Comparison of ENCODE assay signal across 31 cellular contexts in genomic region chr1:156263288-156263655, GRCh38. TPM values are rescaled to one million over a fixed set of nuclear protein-coding genes. Genes with fewer than 3 reads are reported as not detected.
DNase-seq lines count a peak whose midpoint lies in the region; ATAC-seq and TF ChIP-seq lines count a peak whose summit lies in the region.
"Had no signal": no experiment of that assay in that cellular context is flagged by ENCODE, and none has a peak within 500 bp of the region (broad histone marks: within the 10 kb centered on the region; RNA-seq: fewer than 3 reads in every experiment).

No MANE protein-coding gene starts in this region.

- H3K36me3 Mint-ChIP-seq in CD4-positive, CD25-positive, alpha-beta regulatory T cell, result peaks cover 65% of the 10 kb centered on the region
- H3K36me3 Mint-ChIP-seq in chondrocyte (ENCODE audit: low read depth), result peaks cover 66% of the 10 kb centered on the region
- H3K36me3 Mint-ChIP-seq in nephron progenitor cell (ENCODE audit: low read depth), result peaks cover 86% of the 10 kb centered on the region
- peaks cover 18 to 88% (median 32%) of the 10 kb centered on the region in 3 donors for H3K36me3 Mint-ChIP-seq in CD8-positive, alpha-beta memory T cell

- H3K27ac Mint-ChIP-seq in CD4-positive, CD25-positive, alpha-beta regulatory T cell, result peak overlapping the region in 2 of 3 donors; percentile 7 to 11
- no peak overlapping the region for H3K27ac Mint-ChIP-seq in chondrocyte (ENCODE audit: unreplicated experiment)
- H3K27ac Mint-ChIP-seq in nephron progenitor cell, result peak overlapping the region; percentile 17
- peak overlapping the region in 2 of 8 donors; percentile 12 to 24 for H3K27ac Mint-ChIP-seq in CD8-positive, alpha-beta memory T cell
- H3K27ac Mint-ChIP-seq: B cell; effector memory CD8-positive, alpha-beta T cell; nephron had no signal

- H3K4me3 Mint-ChIP-seq in CD4-positive, CD25-positive, alpha-beta regulatory T cell, result no peak overlapping the region
- H3K4me3 Mint-ChIP-seq in chondrocyte (ENCODE audit: unreplicated experiment), result no peak overlapping the region
- no peak overlapping the region for H3K4me3 Mint-ChIP-seq in nephron progenitor cell
- no peak overlapping the region for H3K4me3 Mint-ChIP-seq in CD8-positive, alpha-beta memory T cell
- H3K4me3 Mint-ChIP-seq: activated CD4-positive, alpha-beta memory T cell treated with anti-CD3 and anti-CD28 coated beads for 36 hours; B cell; effector memory CD8-positive, alpha-beta T cell; nephron had no signal

- 93% methylated on average over 3 of the region's 9 CpGs for WGBS in right lobe of liver (ENCODE audit: insufficient coverage, low coverage, low lambda C conversion rate, missing lambda C conversion rate)

- no TSS peak for BruUV-seq in Panc1 (replicated peaks; lab: Mats Ljungman, UMichigan)

- POLR2A ChIA-PET in Panc1 (lab: Charles Lee), result no interaction called here
- POLR2A ChIA-PET in CD8-positive, alpha-beta memory T cell (lab: Charles Lee), result no interaction called here

- no peaks in the 10 kb centered on the region for H3K9me3 ChIP-seq in CD4-positive, CD25-positive, alpha-beta regulatory T cell (ENCODE audit: control insufficient read depth in 2 of 2, low read length in 2 of 2)
- no peaks in the 10 kb centered on the region for H3K9me3 ChIP-seq in Panc1 (ENCODE audit: control insufficient read depth, insufficient read depth, low read depth, low read length)
- no peaks in the 10 kb centered on the region for H3K9me3 ChIP-seq in CD8-positive, alpha-beta memory T cell (ENCODE audit: low read length)
- H3K9me3 ChIP-seq in right lobe of liver, result no peaks in the 10 kb centered on the region
- H3K9me3 ChIP-seq: heart right ventricle, thyroid gland had no signal

- H3K4me3 ChIP-seq in CD4-positive, CD25-positive, alpha-beta regulatory T cell (ENCODE audit: low read depth, low read length), result no peak overlapping the region
- H3K4me3 ChIP-seq in Panc1 (ENCODE audit: low read depth in 2 of 2, low read length in 2 of 2), result no peak overlapping the region
- H3K4me3 ChIP-seq in CD8-positive, alpha-beta memory T cell (ENCODE audit: low read length), result no peak overlapping the region
- no peak overlapping the region for H3K4me3 ChIP-seq in right lobe of liver
- H3K4me3 ChIP-seq: coronary artery, heart right ventricle, lung, thyroid gland had no signal

- H3K9me3 Mint-ChIP-seq in CD4-positive, CD25-positive, alpha-beta regulatory T cell, result peaks cover 0 to 1% (median 0%) of the 10 kb centered on the region in 7 donors
- H3K9me3 Mint-ChIP-seq in chondrocyte (ENCODE audit: low read depth) (no peaks in the 10 kb centered on the region), nephron progenitor cell (no peaks in the 10 kb centered on the region)
- no peaks in the 10 kb centered on the region for H3K9me3 Mint-ChIP-seq in CD8-positive, alpha-beta memory T cell
- H3K9me3 Mint-ChIP-seq: activated CD4-positive, alpha-beta memory T cell treated with anti-CD3 and anti-CD28 coated beads for 36 hours; effector memory CD8-positive, alpha-beta T cell; nephron had no signal

- peaks cover 93% of the 10 kb centered on the region for H3K36me3 ChIP-seq in CD4-positive, CD25-positive, alpha-beta regulatory T cell (ENCODE audit: control insufficient read depth, insufficient read depth, low read length)
- peaks cover 34% of the 10 kb centered on the region for H3K36me3 ChIP-seq in Panc1 (ENCODE audit: control insufficient read depth, insufficient read depth, low read length)
- H3K36me3 ChIP-seq in CD8-positive, alpha-beta memory T cell (ENCODE audit: insufficient read depth, low read length), result peaks cover 69% of the 10 kb centered on the region
- H3K36me3 ChIP-seq in right lobe of liver, result peaks cover 18 to 91% (median 52%) of the 10 kb centered on the region in 4 donors

- intact Hi-C loops in Panc1 (cut with micrococcal nuclease; ENCODE audit: unreplicated experiment), result no loop called here
- intact Hi-C loops in right lobe of liver (cut with DNase I), result no loop called here

- H3K27ac ChIP-seq in CD4-positive, CD25-positive, alpha-beta regulatory T cell (ENCODE audit: insufficient read depth, low read length, poor library complexity, severe bottlenecking), result no peak overlapping the region
- peak overlapping the region; percentile 12; the same call in 1 of the 2 replicates for H3K27ac ChIP-seq in Panc1 (ENCODE audit: low read length)
- H3K27ac ChIP-seq in CD8-positive, alpha-beta memory T cell (ENCODE audit: low read depth, low read length), result no peak overlapping the region
- H3K27ac ChIP-seq in right lobe of liver, result no peak overlapping the region
- H3K27ac ChIP-seq: coronary artery, heart right ventricle, thyroid gland had no signal

- H3K27me3 Mint-ChIP-seq in CD4-positive, CD25-positive, alpha-beta regulatory T cell, result no peaks in the 10 kb centered on the region
- H3K27me3 Mint-ChIP-seq in chondrocyte (ENCODE audit: low read depth) (no peaks in the 10 kb centered on the region), nephron progenitor cell (ENCODE audit: low read depth, poor library complexity) (no peaks in the 10 kb centered on the region)
- H3K27me3 Mint-ChIP-seq in CD8-positive, alpha-beta memory T cell, result no peaks in the 10 kb centered on the region
- H3K27me3 Mint-ChIP-seq: activated CD4-positive, alpha-beta memory T cell treated with anti-CD3 and anti-CD28 coated beads for 36 hours; B cell; effector memory CD8-positive, alpha-beta T cell had no signal

- H3K4me1 ChIP-seq in CD4-positive, CD25-positive, alpha-beta regulatory T cell (ENCODE audit: control insufficient read depth, insufficient read depth, low read length, poor library complexity, severe bottlenecking), result no peaks in the 10 kb centered on the region
- H3K4me1 ChIP-seq in Panc1 (ENCODE audit: control insufficient read depth, insufficient read depth, low read length), result peaks cover 10% of the 10 kb centered on the region
- no peaks in the 10 kb centered on the region for H3K4me1 ChIP-seq in CD8-positive, alpha-beta memory T cell (ENCODE audit: insufficient read depth, low read length)
- H3K4me1 ChIP-seq in right lobe of liver, result no peaks in the 10 kb centered on the region
- H3K4me1 ChIP-seq: heart right ventricle, thyroid gland had no signal

- H3K4me1 Mint-ChIP-seq in CD4-positive, CD25-positive, alpha-beta regulatory T cell, result peaks cover 0 to 3% (median 0%) of the 10 kb centered on the region in 4 donors
- peaks cover 14% of the 10 kb centered on the region for H3K4me1 Mint-ChIP-seq in chondrocyte (ENCODE audit: low read depth)
- H3K4me1 Mint-ChIP-seq in nephron progenitor cell, result no peaks in the 10 kb centered on the region
- peaks cover 0 to 2% (median 0%) of the 10 kb centered on the region in 3 donors for H3K4me1 Mint-ChIP-seq in CD8-positive, alpha-beta memory T cell
- H3K4me1 Mint-ChIP-seq: B cell, nephron had no signal

- no peak for DNase-seq in CD4-positive, CD25-positive, alpha-beta regulatory T cell
- DNase-seq in Panc1 (ENCODE audit: low read depth, low spot score) (no peak), chondrocyte (ENCODE audit: low spot score) (peak; percentile 78), nephron progenitor cell (no peak), SIG-M5 treated with dmso at 0.1 percent for 504 hours (lab: John Stamatoyannopoulos, UW; ENCODE audit: unreplicated experiment) (no peak), NCI-H1105 treated with DMSO at 0.1 percent for 48 hours (lab: John Stamatoyannopoulos, UW) (no peak), right lobe of liver (no peak)
- no peak for DNase-seq in CD8-positive, alpha-beta memory T cell
- DNase-seq: activated CD4-positive, alpha-beta memory T cell treated with anti-CD3 and anti-CD28 coated beads for 36 hours; activated CD4-positive, alpha-beta T cell treated with anti-CD3 and anti-CD28 coated beads for 1 hour; activated CD8-positive, alpha-beta memory T cell treated with anti-CD3 and anti-CD28 coated beads, Interleukin-2, amount 50 U/mL, for 4 hours; activated naive CD4-positive, alpha-beta T cell treated with anti-CD3 and anti-CD28 coated beads, Interleukin-2, amount 50 U/mL, for 16 hours; amygdala; effector memory CD8-positive, alpha-beta T cell; GOT3; heart right ventricle; KBM-7; NCI-H1417; NCI-H2029; NCI-H524 treated with DMSO at 0.1 percent for 48 hours; SHP77; stimulated activated naive CD4-positive, alpha-beta T cell treated with Interleukin-2 at 50 U/mL for 16 hours; thyroid gland had no signal

- CTCF ChIA-PET in Panc1 (lab: Charles Lee), result interaction anchor here (1.0 kb wide), 1 partner anchor 11 kb away, joined by 3 read pairs; no protein-coding TSS in a partner anchor
- CTCF ChIA-PET in CD8-positive, alpha-beta memory T cell (lab: Charles Lee), result interaction anchor here (1.3 kb wide), 1 partner anchor 19 kb away, joined by 3 read pairs; the partner anchor contains the start of gene SMG5

- in situ Hi-C loops in Panc1 (cut with HindIII; ENCODE audit: low pct_unique_long_range_greater_than_20kb, low sequenced_read_pairs), result no loop called here

- ATAC-seq in CD4-positive, CD25-positive, alpha-beta regulatory T cell (ENCODE audit: low read depth in 2 of 2), result no peak
- ATAC-seq in Panc1, result peak; percentile 12
- no peak for ATAC-seq in right lobe of liver
- ATAC-seq: effector memory CD8-positive, alpha-beta T cell had no signal

- no peak for TF ChIP-seq POLR2A in right lobe of liver (IDR thresholded peaks at IDR 0.05)

- no peaks in the 10 kb centered on the region for H3K27me3 ChIP-seq in CD4-positive, CD25-positive, alpha-beta regulatory T cell (ENCODE audit: control insufficient read depth, insufficient read depth, low read length)
- no peaks in the 10 kb centered on the region for H3K27me3 ChIP-seq in Panc1 (ENCODE audit: control insufficient read depth, insufficient read depth, low read length)
- no peaks in the 10 kb centered on the region for H3K27me3 ChIP-seq in CD8-positive, alpha-beta memory T cell (ENCODE audit: insufficient read depth, low read length, poor library complexity, severe bottlenecking)
- H3K27me3 ChIP-seq in right lobe of liver, result no peaks in the 10 kb centered on the region
- H3K27me3 ChIP-seq: heart right ventricle, thyroid gland had no signal

- TF ChIP-seq CTCF in Panc1 (IDR thresholded peaks at IDR 0.05) (no peak), chondrocyte (IDR thresholded peaks at IDR 0.05) (no peak), nephron progenitor cell (IDR thresholded peaks at IDR 0.05) (no peak), right lobe of liver (IDR thresholded peaks at IDR 0.05) (no peak)

RNA-seq across cellular contexts. Expression of gene PAQR6, which starts 15.4 kb away (rescaled TPM):
- 3.7 TPM for total RNA-seq in CD4-positive, CD25-positive, alpha-beta regulatory T cell
- 1 to 10 TPM in 1 of 4 donors, under 1 TPM in 3; 0.13 to 2.0 (median 0.57) TPM for polyA plus RNA-seq in CD4-positive, CD25-positive, alpha-beta regulatory T cell
- total RNA-seq in Panc1 (2021; ENCODE audit: unreplicated experiment) (0.92 TPM), chondrocyte (4.9 to 6.9 TPM (median 4.9 TPM) in 3 replicates), right lobe of liver (1 to 10 TPM in 3 of 6 experiments, under 1 TPM in 3; 0.43 to 4.0 (median 1.1) TPM)
- 1.3 TPM for polyA plus RNA-seq in Panc1 (2012; ENCODE audit: insufficient read length)
- total RNA-seq in CD8-positive, alpha-beta memory T cell, result 1 to 10 TPM; 1.9 TPM
- 0.53 TPM for polyA plus RNA-seq in CD8-positive, alpha-beta memory T cell

RNA-seq across cellular contexts. Expression of gene SMG5, which starts 19.4 kb away (rescaled TPM):
- total RNA-seq in CD4-positive, CD25-positive, alpha-beta regulatory T cell, result 64.0 TPM
- 10 to 100 TPM; 12.0 to 14.4 (median 14.1) TPM for polyA plus RNA-seq in CD4-positive, CD25-positive, alpha-beta regulatory T cell
- 117 TPM for total RNA-seq in Panc1 (2021; ENCODE audit: unreplicated experiment)
- 77.8 TPM for polyA plus RNA-seq in Panc1 (2012; ENCODE audit: insufficient read length)
- 65.9 to 76.1 TPM (median 73.5 TPM) in 3 replicates for total RNA-seq in chondrocyte
- total RNA-seq in CD8-positive, alpha-beta memory T cell, result 100 to 1,000 TPM; 110 to 117 TPM
- polyA plus RNA-seq in CD8-positive, alpha-beta memory T cell, result 27.3 TPM
- 10 to 100 TPM; 28.1 to 58.8 (median 48.2) TPM for total RNA-seq in right lobe of liver

RNA-seq across cellular contexts. Expression of gene TMEM79, which starts 20.9 kb away (rescaled TPM):
- 5.1 TPM for total RNA-seq in CD4-positive, CD25-positive, alpha-beta regulatory T cell
- polyA plus RNA-seq in CD4-positive, CD25-positive, alpha-beta regulatory T cell, result 1 to 10 TPM; 1.7 to 6.2 (median 5.3) TPM
- total RNA-seq in Panc1 (2021; ENCODE audit: unreplicated experiment), result 5.5 TPM
- polyA plus RNA-seq in Panc1 (2012; ENCODE audit: insufficient read length), result 6.9 TPM
- total RNA-seq in chondrocyte, result 1.7 to 3.1 TPM (median 2.5 TPM) in 3 replicates
- 10 to 100 TPM; 10.8 to 11.2 TPM for total RNA-seq in CD8-positive, alpha-beta memory T cell
- 5.6 TPM for polyA plus RNA-seq in CD8-positive, alpha-beta memory T cell
- 1 to 10 TPM in 4 of 6 experiments, under 1 TPM in 2; 0.55 to 2.1 (median 1.5) TPM for total RNA-seq in right lobe of liver

RNA-seq across cellular contexts. Expression of gene BGLAP, which starts 21.3 kb away (rescaled TPM):
- 1.1 TPM for total RNA-seq in CD4-positive, CD25-positive, alpha-beta regulatory T cell
- not detected for polyA plus RNA-seq in CD4-positive, CD25-positive, alpha-beta regulatory T cell
- total RNA-seq in Panc1 (2021; ENCODE audit: unreplicated experiment) (0.67 TPM), chondrocyte (0.82 TPM in 1 of 3 replicates, not detected in the others), right lobe of liver (1 to 10 TPM in 3 of 6 experiments, under 1 TPM in 1, not detected in 2; 0.44 to 1.5 (median 1.2) TPM)
- polyA plus RNA-seq in Panc1 (2012; ENCODE audit: insufficient read length), result 1.1 TPM
- total RNA-seq in CD8-positive, alpha-beta memory T cell, result 1 to 10 TPM in 1 of 2 experiments, under 1 TPM in 1; 0.97 to 1.5 TPM
- polyA plus RNA-seq in CD8-positive, alpha-beta memory T cell, result not detected
- total RNA-seq: frontal cortex, kidney epithelial cell, M059J, osteocyte had no signal

RNA-seq across cellular contexts. Expression of gene GLMP, which starts 32.2 kb away (rescaled TPM):
- 29.9 TPM for total RNA-seq in CD4-positive, CD25-positive, alpha-beta regulatory T cell
- polyA plus RNA-seq in CD4-positive, CD25-positive, alpha-beta regulatory T cell, result 10 to 100 TPM; 29.8 to 45.9 (median 36.7) TPM
- total RNA-seq in Panc1 (2021; ENCODE audit: unreplicated experiment) (60.2 TPM), chondrocyte (68.1 to 76.9 TPM (median 71.4 TPM) in 3 replicates), right lobe of liver (10 to 100 TPM; 34.7 to 72.0 (median 55.7) TPM)
- polyA plus RNA-seq in Panc1 (2012; ENCODE audit: insufficient read length), result 59.7 TPM
- 10 to 100 TPM; 19.5 to 20.9 TPM for total RNA-seq in CD8-positive, alpha-beta memory T cell
- 18.9 TPM for polyA plus RNA-seq in CD8-positive, alpha-beta memory T cell
